Comparison of ENCODE assay signal across 18 cellular contexts in the genomic region with DNA sequence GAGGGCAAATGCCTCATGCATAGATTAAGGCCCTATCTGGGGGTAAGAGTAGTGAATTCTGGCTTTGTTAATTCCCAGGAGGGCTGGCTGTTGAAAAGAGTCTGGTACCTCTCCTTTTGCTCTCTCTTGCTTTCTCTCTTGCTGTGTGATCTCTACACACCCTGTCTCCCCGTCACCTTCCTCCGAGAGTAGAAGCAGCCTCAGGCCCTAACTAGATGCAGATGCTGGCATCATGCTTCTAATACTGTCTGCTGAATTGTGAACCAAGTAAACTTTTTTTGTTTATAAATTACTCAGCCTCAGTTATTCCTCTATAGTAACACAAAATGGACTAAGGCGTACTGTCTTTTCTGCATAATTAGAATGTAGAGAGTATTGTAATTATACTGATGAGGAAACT.
"Had no signal": no experiment of that assay in that cellular context is flagged by ENCODE, and none has a peak within 500 bp of the region (broad histone marks: within the 10 kb centered on the region; RNA-seq: fewer than 3 reads in every experiment).

No MANE protein-coding gene starts in this region.

- H3K27ac ChIP-seq: HL-60, KMS-11, SJCRH30 had no signal

- H3K9me3 ChIP-seq: SJCRH30 had no signal

- H3K4me3 Mint-ChIP-seq: IgD-negative memory B cell had no signal

- H3K4me2 ChIP-seq: KMS-11 had no signal

- H3K36me3 Mint-ChIP-seq: IgD-negative memory B cell had no signal

- H3K36me3 ChIP-seq: SJCRH30 had no signal

- H3K9me3 Mint-ChIP-seq: IgD-negative memory B cell had no signal

- H3K4me3 ChIP-seq: K562, SJCRH30 had no signal

- H3K9ac ChIP-seq: KMS-11 had no signal

- DNase-seq: Kasumi-1, MM.1S, NCI-H1092 treated with DMSO at 0.1 percent for 48 hours, NCI-H1436 treated with DMSO at 0.1 percent for 48 hours, NCI-H1694, NCI-H187 treated with DMSO at 0.1 percent for 48 hours, NCI-H2029 treated with DMSO at 0.1 percent for 48 hours, NCI-H2227 treated with DMSO at 0.1 percent for 48 hours, NCI-H524, NCI-H69, NCI-H774, RPMI8226, SHP77, SJCRH30 had no signal

- H3K4me1 Mint-ChIP-seq: IgD-negative memory B cell had no signal

- H3K27ac Mint-ChIP-seq: IgD-negative memory B cell had no signal

- H3K27me3 ChIP-seq: SJCRH30 had no signal

- H3K4me1 ChIP-seq: SJCRH30 had no signal
